In the genomic region with DNA sequence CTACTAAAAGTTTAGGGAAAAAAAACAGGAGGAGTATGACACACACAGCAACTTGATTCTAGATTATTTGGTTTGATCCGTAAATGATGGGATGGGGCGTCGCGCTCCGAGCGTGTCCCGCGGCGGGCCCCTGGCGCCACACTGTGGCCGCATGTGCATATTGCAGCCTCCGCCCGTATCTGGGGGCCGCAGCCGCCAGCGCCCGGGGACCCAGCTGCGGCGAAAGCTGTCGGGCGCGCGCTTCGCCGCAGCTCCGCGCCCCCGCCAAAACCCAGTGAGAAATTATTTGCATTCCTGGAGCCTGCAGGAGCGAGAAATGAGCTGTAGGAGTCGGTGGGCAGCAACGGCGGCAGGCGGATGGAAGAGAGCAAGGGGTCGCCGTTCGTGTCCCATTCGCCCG, we compare ENCODE assay signal across 8 cellular contexts.
A peak's percentile ranks its signal among the peaks of the same experiment; 100 is the strongest.
DNase-seq lines count a peak whose midpoint lies in the region; ATAC-seq and TF ChIP-seq lines count a peak whose summit lies in the region.
"Not testable (repeated sequence)": the region's sequence is repeated elsewhere in the genome, so short reads cannot be mapped to it uniquely, and the experiment has no call there.

No MANE protein-coding gene starts in this region.

- not testable (repeated sequence) for H3K4me1 ChIP-seq in HEK293 (ENCODE audit: control insufficient read depth, insufficient read depth, low read length); left ventricle myocardium inferior; psoas muscle; thyroid gland

- TF ChIP-seq POLR2A in thyroid gland (IDR thresholded peaks at IDR 0.05) = not testable (repeated sequence)

- H3K4me3 ChIP-seq in HEK293 (ENCODE audit: low read depth, low read length); psoas muscle: not testable (repeated sequence)
- H3K4me3 ChIP-seq in left ventricle myocardium inferior (peak overlapping the region; percentile 59), thyroid gland (replicated peaks in 1 of 3) (peak overlapping the region in 1 of 3 donors; percentile 14)

- POLR2A ChIA-PET in HEK293 (lab: Yijun Ruan, JAX) = not testable (repeated sequence)

- not testable (repeated sequence) for H3K27me3 ChIP-seq in left ventricle myocardium inferior (ENCODE audit: low read depth); psoas muscle (ENCODE audit: insufficient read depth in 3 of 3, low read length in 2 of 3); thyroid gland

- CTCF ChIA-PET in HEK293 (lab: Yijun Ruan, JAX) = not testable (repeated sequence)

- 0 out of 2 replicates have a peak overlapping the region, but pooled peaks have one; percentile 16 for H3K27ac ChIP-seq in HEK293 (ENCODE audit: extremely low read depth, low read depth, low read length)
- not testable (repeated sequence) for H3K27ac ChIP-seq in left ventricle myocardium inferior (replicated peaks); psoas muscle; thyroid gland

- WGBS in psoas muscle, 3 donors = 0 to 1% (median 0%) methylated on average over 13 to 28 of the region's 38 CpGs
- WGBS in thyroid gland, 2 donors = 0% methylated on average over 1 to 2 of the region's 38 CpGs

- intact Hi-C loops in left ventricle myocardium inferior (cut with micrococcal nuclease); psoas muscle (cut with DNase I); thyroid gland (cut with DNase I): not testable (repeated sequence)

- TF ChIP-seq CTCF in HEK293 (tag by site-specific recombination; IDR thresholded peaks at IDR 0.05) = not testable (repeated sequence)
- TF ChIP-seq CTCF in left ventricle myocardium inferior (IDR thresholded peaks at IDR 0.05; ENCODE audit: borderline replicate concordance) = peak; percentile 56
- TF ChIP-seq CTCF in psoas muscle (IDR thresholded peaks at IDR 0.05) = peak; percentile 16
- peak in 1 of 6 experiments; percentile 40 for TF ChIP-seq CTCF in thyroid gland (IDR thresholded peaks at IDR 0.05)

- not testable (repeated sequence) for H3K36me3 ChIP-seq in HEK293 (ENCODE audit: control insufficient read depth in 2 of 2, insufficient read depth in 1 of 2, low read length in 2 of 2); left ventricle myocardium inferior; psoas muscle (ENCODE audit: insufficient read depth in 1 of 2, low read depth in 1 of 2); thyroid gland

- not testable (repeated sequence) for H3K9me3 ChIP-seq in HEK293 (ENCODE audit: control insufficient read depth, insufficient read depth, low read depth, low read length); left ventricle myocardium inferior (replicated peaks); psoas muscle; thyroid gland

- peak; percentile 86 for ATAC-seq in GM18867 (IDR thresholded peaks at IDR 0.05; ENCODE audit: unreplicated experiment)
- ATAC-seq in HG03460 (IDR thresholded peaks at IDR 0.05; ENCODE audit: unreplicated experiment) = peak; percentile 81
- ATAC-seq in psoas muscle = peak; percentile 77 to 94 (median 88)

- peak; percentile 32 to 38 for DNase-seq in activated CD4-positive, alpha-beta T cell treated with anti-CD3 and anti-CD28 coated beads for 4 hours
- peak; percentile 8 for DNase-seq in activated naive CD8-positive, alpha-beta T cell treated with anti-CD3 and anti-CD28 coated beads, Interleukin-2, amount 50 U/mL, for 16 hours (ENCODE audit: low read depth, low spot score)
- peak; percentile 19 for DNase-seq in left ventricle myocardium inferior
- peak; percentile 19 to 42 for DNase-seq in psoas muscle
- DNase-seq in thyroid gland = peak; percentile 14 to 38

TF ChIP-seq in HEK293, 187 proteins besides CTCF, POLR2A, EP300 and RAD21:
- TF ChIP-seq, protein P1, sequence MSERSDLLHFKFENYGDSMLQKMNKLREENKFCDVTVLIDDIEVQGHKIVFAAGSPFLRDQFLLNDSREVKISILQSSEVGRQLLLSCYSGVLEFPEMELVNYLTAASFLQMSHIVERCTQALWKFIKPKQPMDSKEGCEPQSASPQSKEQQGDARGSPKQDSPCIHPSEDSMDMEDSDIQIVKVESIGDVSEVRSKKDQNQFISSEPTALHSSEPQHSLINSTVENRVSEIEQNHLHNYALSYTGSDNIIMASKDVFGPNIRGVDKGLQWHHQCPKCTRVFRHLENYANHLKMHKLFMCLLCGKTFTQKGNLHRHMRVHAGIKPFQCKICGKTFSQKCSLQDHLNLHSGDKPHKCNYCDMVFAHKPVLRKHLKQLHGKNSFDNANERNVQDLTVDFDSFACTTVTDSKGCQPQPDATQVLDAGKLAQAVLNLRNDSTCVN (tag by site-specific recombination; optimal IDR thresholded peaks at IDR 0.05) = peak; percentile 43
